9 cellular contexts compared by ENCODE assay signal in genomic region chr3:127544151-127544805, GRCh38. TPM values are rescaled to one million over a fixed set of nuclear protein-coding genes. Genes with fewer than 3 reads are reported as not detected.
DNase-seq lines count a peak whose midpoint lies in the region; ATAC-seq and TF ChIP-seq lines count a peak whose summit lies in the region.
"Had no signal": no experiment of that assay in that cellular context is flagged by ENCODE, and none has a peak within 500 bp of the region (broad histone marks: within the 10 kb centered on the region; RNA-seq: fewer than 3 reads in every experiment).

No MANE protein-coding gene starts in this region.

- H3K9me3 Mint-ChIP-seq in CD8-positive, alpha-beta memory T cell, result no peaks in the 10 kb centered on the region
- H3K9me3 Mint-ChIP-seq in T-cell, result no peaks in the 10 kb centered on the region
- H3K9me3 Mint-ChIP-seq: IgD-negative memory B cell had no signal

- CTCF ChIA-PET in CD8-positive, alpha-beta memory T cell (lab: Charles Lee), result interaction anchor here (0.6 to 6.3 kb wide), 11 partner anchors 9 to 1022 kb away, joined by 3 to 79 read pairs (median 4); partner anchors contain the start of gene TPRA1
- CTCF ChIA-PET in T-cell (lab: Charles Lee), result no interaction called here

- ATAC-seq in GM21825 (IDR thresholded peaks at IDR 0.05; ENCODE audit: unreplicated experiment) (peak; percentile 48), T-cell (replicated peaks in 1 of 4) (peak; percentile 45 to 65 (median 48)), heart right ventricle (peak in 7 of 8 donors; percentile 3 to 51 (median 45)), HG02840 (IDR thresholded peaks at IDR 0.05; ENCODE audit: low FRiP score, unreplicated experiment) (no peak)

- H3K36me3 ChIP-seq in CD8-positive, alpha-beta memory T cell (ENCODE audit: insufficient read depth, low read length), result no peaks in the 10 kb centered on the region
- H3K36me3 ChIP-seq in adrenal gland (replicated peaks in 1 of 2) (no peaks in the 10 kb centered on the region), heart right ventricle (no peaks in the 10 kb centered on the region)

- POLR2A ChIA-PET in CD8-positive, alpha-beta memory T cell (lab: Charles Lee), result no interaction called here
- POLR2A ChIA-PET in T-cell (lab: Charles Lee), result no interaction called here

- DNase-seq in CD8-positive, alpha-beta memory T cell, result peak; percentile 33 to 74 (median 42)
- DNase-seq in NCI-H1105 (lab: John Stamatoyannopoulos, UW) (peak; percentile 68), T-cell (peak in 33 of 34 experiments; percentile 12 to 64 (median 51)), adrenal gland (peak; percentile 65 to 90 (median 81)), heart right ventricle (peak; percentile 68 to 71), retinal pigment epithelial cell (ENCODE audit: low read depth) (no peak)

- peaks cover 2% of the 10 kb centered on the region for H3K4me1 ChIP-seq in CD8-positive, alpha-beta memory T cell (ENCODE audit: insufficient read depth, low read length)
- H3K4me1 ChIP-seq in adrenal gland (replicated peaks in 1 of 2) (peaks cover 4 to 11% of the 10 kb centered on the region in 2 donors), heart right ventricle (peaks cover 0 to 21% (median 13%) of the 10 kb centered on the region in 9 donors)

- H3K27me3 ChIP-seq in CD8-positive, alpha-beta memory T cell (ENCODE audit: insufficient read depth, low read length, poor library complexity, severe bottlenecking), result no peaks in the 10 kb centered on the region
- H3K27me3 ChIP-seq in adrenal gland (no peaks in the 10 kb centered on the region), heart right ventricle (no peaks in the 10 kb centered on the region)

- TF ChIP-seq CTCF in adrenal gland (IDR thresholded peaks at IDR 0.05) (peak; percentile 62 to 83 (median 73)), heart right ventricle (IDR thresholded peaks at IDR 0.05) (peak; percentile 63 to 85 (median 78)), retinal pigment epithelial cell (conservative IDR thresholded peaks at IDR 0.05; ENCODE audit: low read depth, low read length) (peak; percentile 86)

- peaks cover 4 to 13% (median 5%) of the 10 kb centered on the region in 3 donors for H3K4me1 Mint-ChIP-seq in CD8-positive, alpha-beta memory T cell
- H3K4me1 Mint-ChIP-seq in T-cell, result peaks cover 11 to 15% (median 12%) of the 10 kb centered on the region in 3 donors

- no peak for TF ChIP-seq POLR2A in adrenal gland (IDR thresholded peaks at IDR 0.05)

- H3K27ac Mint-ChIP-seq in CD8-positive, alpha-beta memory T cell, result peak overlapping the region in 1 of 8 donors; percentile 15
- no peak overlapping the region for H3K27ac Mint-ChIP-seq in T-cell
- H3K27ac Mint-ChIP-seq: IgD-negative memory B cell had no signal

- H3K27me3 Mint-ChIP-seq in CD8-positive, alpha-beta memory T cell, result peaks cover 1 to 7% of the 10 kb centered on the region in 2 donors
- peaks cover 0 to 3% of the 10 kb centered on the region in 2 donors for H3K27me3 Mint-ChIP-seq in T-cell

- peak overlapping the region in 2 of 7 donors; percentile 13 to 42 for H3K4me3 Mint-ChIP-seq in CD8-positive, alpha-beta memory T cell
- H3K4me3 Mint-ChIP-seq in T-cell, result no peak overlapping the region

- H3K36me3 Mint-ChIP-seq in CD8-positive, alpha-beta memory T cell, result no peaks in the 10 kb centered on the region
- no peaks in the 10 kb centered on the region for H3K36me3 Mint-ChIP-seq in T-cell
- H3K36me3 Mint-ChIP-seq: IgD-negative memory B cell had no signal

- H3K9me3 ChIP-seq in CD8-positive, alpha-beta memory T cell (ENCODE audit: low read length), result no peaks in the 10 kb centered on the region
- H3K9me3 ChIP-seq in adrenal gland (replicated peaks in 1 of 3) (no peaks in the 10 kb centered on the region), heart right ventricle (no peaks in the 10 kb centered on the region)

- no peak overlapping the region for H3K27ac ChIP-seq in CD8-positive, alpha-beta memory T cell (ENCODE audit: low read depth, low read length)
- H3K27ac ChIP-seq in adrenal gland, result no peak overlapping the region
- H3K27ac ChIP-seq in heart right ventricle, result no peak overlapping the region

- 21 to 65% (median 36%) methylated on average over 4 to 11 of the region's 11 CpGs for WGBS in adrenal gland, 4 donors
- WGBS in heart right ventricle, 2 donors, result 41 to 46% methylated on average over 11 of the region's 11 CpGs

- no peak overlapping the region for H3K4me3 ChIP-seq in CD8-positive, alpha-beta memory T cell (ENCODE audit: low read length)
- H3K4me3 ChIP-seq in adrenal gland (no peak overlapping the region), heart right ventricle (no peak overlapping the region), retinal pigment epithelial cell (ENCODE audit: low read length) (no peak overlapping the region)

- intact Hi-C loops in adrenal gland (cut with DNase I) (loop anchor here (5.0 to 10.0 kb wide), 4 partner anchors 867 to 1022 kb away; partner anchors contain the start of gene CHST13 (in 2 of the 2)), heart right ventricle (cut with DNase I) (loop anchor here (2.0 to 10.0 kb wide), 13 partner anchors 539 to 1022 kb away; partner anchors contain the start of genes PLXNA1 (in 3 of the 10) and CHST13 (in 2 of the 10))

RNA-seq across cellular contexts. Expression of gene TPRA1, which starts 46.3 kb away (rescaled TPM):
- total RNA-seq in CD8-positive, alpha-beta memory T cell, result 10 to 100 TPM; 48.9 to 52.1 TPM
- polyA plus RNA-seq in CD8-positive, alpha-beta memory T cell, result 30.4 TPM
- total RNA-seq in T-cell (10 to 100 TPM; 17.1 to 38.4 (median 34.6) TPM), adrenal gland (10 to 100 TPM; 28.0 to 65.6 (median 47.5) TPM), heart right ventricle (10 to 100 TPM; 11.0 to 24.2 (median 16.3) TPM)
- polyA plus RNA-seq in adrenal gland (10 to 100 TPM; 13.5 to 54.5 (median 47.0) TPM), heart right ventricle (10 to 100 TPM; 19.5 to 26.0 TPM)

RNA-seq across cellular contexts. Expression of gene MCM2, which starts 53.9 kb away (rescaled TPM):
- total RNA-seq in CD8-positive, alpha-beta memory T cell, result 100 to 1,000 TPM; 279 to 288 TPM
- 12.0 TPM for polyA plus RNA-seq in CD8-positive, alpha-beta memory T cell
- total RNA-seq in T-cell (10 to 100 TPM in 4 of 5 donors, 1 to 10 TPM in 1; 8.4 to 23.2 (median 14.1) TPM), adrenal gland (10 to 100 TPM in 4 of 8 donors, 1 to 10 TPM in 4; 4.8 to 11.9 (median 9.7) TPM), heart right ventricle (10 to 100 TPM in 2 of 10 donors, 1 to 10 TPM in 8; 4.1 to 10.9 (median 7.0) TPM)
- polyA plus RNA-seq in adrenal gland (1 to 10 TPM; 1.7 to 3.0 (median 2.5) TPM), heart right ventricle (1 to 10 TPM; 1.1 to 3.6 TPM)

Comparison
In these comparisons a context has a peak if more than half of its experiments do, and no peak if none do; other contexts are left out.
1. RNA of gene MCM2, which starts 53.9 kb away (total RNA-seq): 279 to 288 TPM in CD8-positive, alpha-beta memory T cell; 8.4 to 23.2 TPM in T-cell, 4.8 to 11.9 TPM in adrenal gland and 4.1 to 10.9 TPM in heart right ventricle; every median in the first group is over 10 times any median in the second.
2. Peak in every context shown above with its lines, with median percentiles within 50 percentile points of each other: CTCF ChIP-seq.